2 cellular contexts compared by ENCODE assay signal in the genomic region with DNA sequence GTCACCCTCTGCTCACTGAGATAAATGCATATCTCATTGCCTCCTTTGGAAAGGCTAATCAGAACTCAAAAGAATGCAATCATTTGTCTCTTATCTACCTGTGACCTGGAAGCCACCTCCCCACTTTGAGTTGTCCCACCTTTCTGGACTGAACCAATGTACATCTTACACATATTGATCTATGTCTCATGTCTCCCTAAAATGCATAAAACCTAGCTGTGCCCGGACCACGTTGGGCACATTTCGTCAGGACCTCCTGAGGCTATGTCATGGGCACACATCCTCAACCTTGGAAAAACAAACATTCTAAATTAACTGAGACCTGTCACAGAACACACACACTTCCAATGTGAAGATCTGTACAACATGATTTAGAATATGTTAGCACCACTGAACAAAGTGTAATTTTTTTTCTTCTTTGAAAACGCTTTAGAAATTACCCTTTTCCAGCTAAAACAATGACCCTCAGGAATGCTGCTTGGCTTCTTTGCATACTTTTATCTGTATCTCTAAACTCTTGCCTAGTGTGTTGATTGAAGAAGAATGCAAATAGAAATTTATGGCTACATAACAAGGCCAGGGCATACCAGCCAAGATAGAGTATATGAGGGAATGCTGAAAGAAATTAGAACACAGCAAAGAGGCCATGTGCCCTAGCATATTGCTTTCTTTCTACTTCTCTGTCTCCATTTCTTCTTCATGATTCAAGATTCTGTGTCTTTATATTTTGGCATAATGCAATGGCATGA.
TF ChIP-seq lines count a peak whose summit lies in the region.

No MANE protein-coding gene starts in this region.

TF ChIP-seq in GM23338, 12 proteins besides CTCF, POLR2A, EP300 and RAD21 (continues in another document):
- TF ChIP-seq EZH2phosphoT487 (IDR thresholded peaks at IDR 0.05; ENCODE audit: unreplicated experiment), result no peak
- no peak for TF ChIP-seq ZNF331 (CRISPR knock-in tag; IDR thresholded peaks at IDR 0.05; ENCODE audit: low read depth)
- TF ChIP-seq ZNF114 (CRISPR knock-in tag; IDR thresholded peaks at IDR 0.05), result no peak
- TF ChIP-seq, protein P1, sequence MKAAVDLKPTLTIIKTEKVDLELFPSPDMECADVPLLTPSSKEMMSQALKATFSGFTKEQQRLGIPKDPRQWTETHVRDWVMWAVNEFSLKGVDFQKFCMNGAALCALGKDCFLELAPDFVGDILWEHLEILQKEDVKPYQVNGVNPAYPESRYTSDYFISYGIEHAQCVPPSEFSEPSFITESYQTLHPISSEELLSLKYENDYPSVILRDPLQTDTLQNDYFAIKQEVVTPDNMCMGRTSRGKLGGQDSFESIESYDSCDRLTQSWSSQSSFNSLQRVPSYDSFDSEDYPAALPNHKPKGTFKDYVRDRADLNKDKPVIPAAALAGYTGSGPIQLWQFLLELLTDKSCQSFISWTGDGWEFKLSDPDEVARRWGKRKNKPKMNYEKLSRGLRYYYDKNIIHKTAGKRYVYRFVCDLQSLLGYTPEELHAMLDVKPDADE (IDR thresholded peaks at IDR 0.05), result no peak
- no peak for TF ChIP-seq STAT1 (IDR thresholded peaks at IDR 0.05; ENCODE audit: unreplicated experiment)
- no peak for TF ChIP-seq EZH2 (IDR thresholded peaks at IDR 0.05; ENCODE audit: low read depth, unreplicated experiment)
- TF ChIP-seq, protein P2, sequence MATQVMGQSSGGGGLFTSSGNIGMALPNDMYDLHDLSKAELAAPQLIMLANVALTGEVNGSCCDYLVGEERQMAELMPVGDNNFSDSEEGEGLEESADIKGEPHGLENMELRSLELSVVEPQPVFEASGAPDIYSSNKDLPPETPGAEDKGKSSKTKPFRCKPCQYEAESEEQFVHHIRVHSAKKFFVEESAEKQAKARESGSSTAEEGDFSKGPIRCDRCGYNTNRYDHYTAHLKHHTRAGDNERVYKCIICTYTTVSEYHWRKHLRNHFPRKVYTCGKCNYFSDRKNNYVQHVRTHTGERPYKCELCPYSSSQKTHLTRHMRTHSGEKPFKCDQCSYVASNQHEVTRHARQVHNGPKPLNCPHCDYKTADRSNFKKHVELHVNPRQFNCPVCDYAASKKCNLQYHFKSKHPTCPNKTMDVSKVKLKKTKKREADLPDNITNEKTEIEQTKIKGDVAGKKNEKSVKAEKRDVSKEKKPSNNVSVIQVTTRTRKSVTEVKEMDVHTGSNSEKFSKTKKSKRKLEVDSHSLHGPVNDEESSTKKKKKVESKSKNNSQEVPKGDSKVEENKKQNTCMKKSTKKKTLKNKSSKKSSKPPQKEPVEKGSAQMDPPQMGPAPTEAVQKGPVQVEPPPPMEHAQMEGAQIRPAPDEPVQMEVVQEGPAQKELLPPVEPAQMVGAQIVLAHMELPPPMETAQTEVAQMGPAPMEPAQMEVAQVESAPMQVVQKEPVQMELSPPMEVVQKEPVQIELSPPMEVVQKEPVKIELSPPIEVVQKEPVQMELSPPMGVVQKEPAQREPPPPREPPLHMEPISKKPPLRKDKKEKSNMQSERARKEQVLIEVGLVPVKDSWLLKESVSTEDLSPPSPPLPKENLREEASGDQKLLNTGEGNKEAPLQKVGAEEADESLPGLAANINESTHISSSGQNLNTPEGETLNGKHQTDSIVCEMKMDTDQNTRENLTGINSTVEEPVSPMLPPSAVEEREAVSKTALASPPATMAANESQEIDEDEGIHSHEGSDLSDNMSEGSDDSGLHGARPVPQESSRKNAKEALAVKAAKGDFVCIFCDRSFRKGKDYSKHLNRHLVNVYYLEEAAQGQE (IDR thresholded peaks at IDR 0.05; ENCODE audit: unreplicated experiment), result no peak
- TF ChIP-seq JUNB (IDR thresholded peaks at IDR 0.05; ENCODE audit: unreplicated experiment), result no peak

TF ChIP-seq in WTC11, 78 proteins besides CTCF, POLR2A, EP300 and RAD21:
- TF ChIP-seq, protein P3, sequence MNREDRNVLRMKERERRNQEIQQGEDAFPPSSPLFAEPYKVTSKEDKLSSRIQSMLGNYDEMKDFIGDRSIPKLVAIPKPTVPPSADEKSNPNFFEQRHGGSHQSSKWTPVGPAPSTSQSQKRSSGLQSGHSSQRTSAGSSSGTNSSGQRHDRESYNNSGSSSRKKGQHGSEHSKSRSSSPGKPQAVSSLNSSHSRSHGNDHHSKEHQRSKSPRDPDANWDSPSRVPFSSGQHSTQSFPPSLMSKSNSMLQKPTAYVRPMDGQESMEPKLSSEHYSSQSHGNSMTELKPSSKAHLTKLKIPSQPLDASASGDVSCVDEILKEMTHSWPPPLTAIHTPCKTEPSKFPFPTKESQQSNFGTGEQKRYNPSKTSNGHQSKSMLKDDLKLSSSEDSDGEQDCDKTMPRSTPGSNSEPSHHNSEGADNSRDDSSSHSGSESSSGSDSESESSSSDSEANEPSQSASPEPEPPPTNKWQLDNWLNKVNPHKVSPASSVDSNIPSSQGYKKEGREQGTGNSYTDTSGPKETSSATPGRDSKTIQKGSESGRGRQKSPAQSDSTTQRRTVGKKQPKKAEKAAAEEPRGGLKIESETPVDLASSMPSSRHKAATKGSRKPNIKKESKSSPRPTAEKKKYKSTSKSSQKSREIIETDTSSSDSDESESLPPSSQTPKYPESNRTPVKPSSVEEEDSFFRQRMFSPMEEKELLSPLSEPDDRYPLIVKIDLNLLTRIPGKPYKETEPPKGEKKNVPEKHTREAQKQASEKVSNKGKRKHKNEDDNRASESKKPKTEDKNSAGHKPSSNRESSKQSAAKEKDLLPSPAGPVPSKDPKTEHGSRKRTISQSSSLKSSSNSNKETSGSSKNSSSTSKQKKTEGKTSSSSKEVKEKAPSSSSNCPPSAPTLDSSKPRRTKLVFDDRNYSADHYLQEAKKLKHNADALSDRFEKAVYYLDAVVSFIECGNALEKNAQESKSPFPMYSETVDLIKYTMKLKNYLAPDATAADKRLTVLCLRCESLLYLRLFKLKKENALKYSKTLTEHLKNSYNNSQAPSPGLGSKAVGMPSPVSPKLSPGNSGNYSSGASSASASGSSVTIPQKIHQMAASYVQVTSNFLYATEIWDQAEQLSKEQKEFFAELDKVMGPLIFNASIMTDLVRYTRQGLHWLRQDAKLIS (CRISPR knock-in tag; IDR thresholded peaks at IDR 0.05; ENCODE audit: borderline replicate concordance), result no peak
TF ChIP-seq in WTC11: peak in this region for 0.
